ENCODE assay signal across 8 cellular contexts in the genomic region with DNA sequence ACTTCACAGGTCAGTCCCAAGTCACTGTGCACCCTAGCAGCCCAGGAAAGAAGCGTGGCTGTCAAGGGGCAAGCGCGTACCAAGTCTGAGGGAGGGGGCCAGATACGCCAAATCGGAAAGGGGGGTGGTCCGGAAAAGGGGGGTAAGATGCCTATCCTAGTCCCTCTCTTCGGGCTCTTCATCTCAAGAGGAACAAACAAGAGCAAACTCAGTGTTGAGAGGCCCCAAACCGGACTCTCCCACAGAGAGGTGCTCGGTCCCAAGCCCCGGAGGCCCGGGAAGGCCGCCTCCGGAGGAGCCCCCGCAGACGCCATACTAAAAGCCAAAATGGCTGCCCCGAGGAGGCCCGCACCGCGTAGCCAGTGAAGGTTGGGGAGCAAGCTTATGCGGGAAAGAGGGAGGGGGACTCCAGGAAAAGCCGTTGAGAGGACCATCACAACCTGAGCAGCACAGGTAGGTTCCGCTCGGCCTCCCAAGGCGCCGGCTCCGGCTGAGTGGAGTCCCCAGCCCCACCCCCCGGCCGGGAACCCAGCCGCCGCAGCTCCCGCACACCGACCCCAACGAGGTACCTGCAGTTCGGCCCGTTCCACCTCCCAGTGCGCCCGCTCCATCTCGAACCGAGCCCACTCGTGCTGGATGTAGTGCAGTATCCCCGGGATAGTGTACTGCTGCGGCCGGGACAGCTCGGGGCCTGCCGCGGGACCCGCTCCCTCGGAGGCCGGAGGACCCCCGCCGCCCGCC. TPM values are rescaled to one million over a fixed set of nuclear protein-coding genes. Genes with fewer than 3 reads are reported as not detected.
A peak's percentile ranks its signal among the peaks of the same experiment; 100 is the strongest.
DNase-seq lines count a peak whose midpoint lies in the region; ATAC-seq and TF ChIP-seq lines count a peak whose summit lies in the region.

A gene with protein sequence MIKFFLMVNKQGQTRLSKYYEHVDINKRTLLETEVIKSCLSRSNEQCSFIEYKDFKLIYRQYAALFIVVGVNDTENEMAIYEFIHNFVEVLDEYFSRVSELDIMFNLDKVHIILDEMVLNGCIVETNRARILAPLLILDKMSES (plus strand): TSS at position 315 of the 741 bp plus-strand sequence. CDS start 40,548 bp downstream, outside the sequence.

- ATAC-seq in GM19324 (IDR thresholded peaks at IDR 0.05; ENCODE audit: low FRiP score, unreplicated experiment) (peak; percentile 18), gastrocnemius medialis (peak; percentile 49 to 51), HG02973 (IDR thresholded peaks at IDR 0.05; ENCODE audit: unreplicated experiment) (no peak)

- H3K36me3 ChIP-seq in KMS-11 (ENCODE audit: insufficient read depth) (no peaks in the 10 kb centered on the region), iPS DF 6.9 (ENCODE audit: control insufficient read depth, insufficient read depth, low read length) (no peaks in the 10 kb centered on the region), gastrocnemius medialis (peaks cover 0 to under 1% of the 10 kb centered on the region in 2 donors)

- in situ Hi-C loops in gastrocnemius medialis (cut with MboI; ENCODE audit: low sequenced_read_pairs in 4 of 4), result no loop called here

- H4K20me1 ChIP-seq in KMS-11 (ENCODE audit: insufficient read depth), result no peaks in the 10 kb centered on the region

- H3K9ac ChIP-seq in KMS-11, result peak within 1 kb of the TSS; percentile 96

- no peaks in the 10 kb centered on the region for H3K9me3 ChIP-seq in iPS DF 6.9 (ENCODE audit: control insufficient read depth, insufficient read depth, low read length)
- no peaks in the 10 kb centered on the region for H3K9me3 ChIP-seq in gastrocnemius medialis

- H3K27ac ChIP-seq in KMS-11, result peak within 1 kb of the TSS; percentile 85
- H3K27ac ChIP-seq in iPS DF 6.9 (ENCODE audit: low read length), result no peak within 1 kb of the TSS
- peak within 1 kb of the TSS; percentile 95 to 100 (median 100) for H3K27ac ChIP-seq in gastrocnemius medialis

- H3K4me3 ChIP-seq in KMS-11 (IDR thresholded peaks at IDR 0.05; ENCODE audit: insufficient read depth, low read depth, low read length), result no peak within 1 kb of the TSS
- peak within 1 kb of the TSS; percentile 99 for H3K4me3 ChIP-seq in iPS DF 6.9 (ENCODE audit: low read length)
- peak within 1 kb of the TSS; percentile 90 to 98 (median 92) for H3K4me3 ChIP-seq in gastrocnemius medialis

- TF ChIP-seq CTCF in KMS-11 (conservative IDR thresholded peaks at IDR 0.05; ENCODE audit: low read depth, low read length) (no peak), gastrocnemius medialis (IDR thresholded peaks at IDR 0.05 in 4 of 5, conservative IDR thresholded peaks at IDR 0.05 in 1 of 5) (no peak)

- peaks cover 20% of the 10 kb centered on the region for H3K4me1 ChIP-seq in KMS-11 (ENCODE audit: low read depth, poor library complexity, severe bottlenecking)
- H3K4me1 ChIP-seq in iPS DF 6.9 (ENCODE audit: control insufficient read depth, insufficient read depth, low read length), result no peaks in the 10 kb centered on the region
- H3K4me1 ChIP-seq in gastrocnemius medialis, result peaks cover 28 to 29% of the 10 kb centered on the region in 2 donors

- DNase-seq in AG20443 (ENCODE audit: low spot score) (peak; percentile 45), T1000 (lab: John Stamatoyannopoulos, UW) (peak; percentile 34), astrocyte of the hippocampus (ENCODE audit: low read depth, low spot score) (peak; percentile 59), iPS DF 6.9 (ENCODE audit: low read depth, low spot score) (peak; percentile 22), gastrocnemius medialis (peak; percentile 18 to 39)

- no peaks in the 10 kb centered on the region for H3K27me3 ChIP-seq in KMS-11 (ENCODE audit: insufficient read depth, low read depth)
- H3K27me3 ChIP-seq in iPS DF 6.9 (ENCODE audit: control insufficient read depth, insufficient read depth, low read length), result no peaks in the 10 kb centered on the region
- no peaks in the 10 kb centered on the region for H3K27me3 ChIP-seq in gastrocnemius medialis

- TF ChIP-seq POLR2A in gastrocnemius medialis (IDR thresholded peaks at IDR 0.05), result no peak

- WGBS in iPS DF 6.9 (ENCODE audit: insufficient coverage, insufficient read length), result no CpG with 5 or more reads among the region's 52 CpGs

- peak within 1 kb of the TSS; percentile 70 for H2AFZ ChIP-seq in KMS-11 (ENCODE audit: low read depth)

- H3K4me2 ChIP-seq in KMS-11, result peak within 1 kb of the TSS; percentile 91

- intact Hi-C loops in gastrocnemius medialis (cut with DNase I; ENCODE audit: low total_unique reads), result loop anchor here (1.0 to 10.0 kb wide), 5 partner anchors 33 to 1179 kb away; a partner anchor contains a TSS

- H3K79me2 ChIP-seq in KMS-11 (ENCODE audit: insufficient read depth, low read depth), result peaks cover 51% of the 10 kb centered on the region

RNA-seq across cellular contexts. Expression of the gene that starts here (rescaled TPM):
- 10 to 100 TPM in 2 of 4 donors, 1 to 10 TPM in 2; 2.9 to 12.8 (median 9.2) TPM for total RNA-seq in gastrocnemius medialis
